ENCODE assay signal across 8 cellular contexts in genomic region chr21:33025471-33026298, GRCh38. TPM values are rescaled to one million over a fixed set of nuclear protein-coding genes. Genes with fewer than 3 reads are reported as not detected.
A peak's percentile ranks its signal among the peaks of the same experiment; 100 is the strongest.
DNase-seq lines count a peak whose midpoint lies in the region; ATAC-seq and TF ChIP-seq lines count a peak whose summit lies in the region.

Gene OLIG2, plus strand, starts transcription at chr21:33025935. Its CDS starts 928 bp downstream, at chr21:33026863.

- H2AFZ ChIP-seq in osteoblast (ENCODE audit: low read length), result no peak within 1 kb of the TSS

- H3K27me3 Mint-ChIP-seq in chondrocyte (ENCODE audit: low read depth), result peaks cover 66% of the 10 kb centered on the region

- TF ChIP-seq CTCF in chondrocyte (IDR thresholded peaks at IDR 0.05), result no peak
- no peak for TF ChIP-seq CTCF in osteoblast (IDR thresholded peaks at IDR 0.05; ENCODE audit: extremely low read depth, low read depth, low read length)
- TF ChIP-seq CTCF in ovary (IDR thresholded peaks at IDR 0.05), result no peak

- H3K27ac ChIP-seq in osteoblast (ENCODE audit: low read depth, low read length) (no peak within 1 kb of the TSS), ovary (no peak within 1 kb of the TSS)

- H3K9me3 ChIP-seq in osteoblast (ENCODE audit: low read depth, low read length) (no peaks in the 10 kb centered on the region), ovary (no peaks in the 10 kb centered on the region)

- DNase-seq in GDM1 (lab: John Stamatoyannopoulos, UW) (peak; percentile 68), NCI-H2171 (lab: John Stamatoyannopoulos, UW) (peak; percentile 72), chondrocyte (ENCODE audit: low spot score) (no peak), osteoblast (ENCODE audit: insufficient read length, low spot score, missing footprints) (peak; percentile 67), ovary (no peak), left lobe of liver (ENCODE audit: low spot score) (no peak)

- H3K4me1 ChIP-seq in osteoblast (ENCODE audit: insufficient read depth, low read length) (no peaks in the 10 kb centered on the region), ovary (ENCODE audit: insufficient read depth) (peaks cover 2% of the 10 kb centered on the region)

- no peak within 1 kb of the TSS for H3K4me2 ChIP-seq in osteoblast (ENCODE audit: insufficient read depth, low read length)

- no peaks in the 10 kb centered on the region for H3K79me2 ChIP-seq in osteoblast (ENCODE audit: insufficient read depth, low read length)

- intact Hi-C loops in ovary (cut with DNase I), result no loop called here

- peaks cover 10% of the 10 kb centered on the region for H3K4me1 Mint-ChIP-seq in chondrocyte (ENCODE audit: low read depth)

- H3K9me3 Mint-ChIP-seq in chondrocyte (ENCODE audit: low read depth), result no peaks in the 10 kb centered on the region

- H3K27me3 ChIP-seq in osteoblast (ENCODE audit: insufficient read depth, low read length) (peaks cover 98% of the 10 kb centered on the region), ovary (peaks cover 4% of the 10 kb centered on the region)

- ATAC-seq in GM21576 (IDR thresholded peaks at IDR 0.05; ENCODE audit: unreplicated experiment), result no peak
- no peak for ATAC-seq in GM18519 (IDR thresholded peaks at IDR 0.05; ENCODE audit: low FRiP score, unreplicated experiment)
- ATAC-seq in left lobe of liver, result no peak

- H3K36me3 ChIP-seq in osteoblast (ENCODE audit: insufficient read depth, low read length) (no peaks in the 10 kb centered on the region), ovary (no peaks in the 10 kb centered on the region)

- H3K4me3 Mint-ChIP-seq in chondrocyte (ENCODE audit: unreplicated experiment), result peak within 1 kb of the TSS; percentile 81

- no peak within 1 kb of the TSS for H3K4me3 ChIP-seq in osteoblast (ENCODE audit: insufficient read depth, low read length)
- H3K4me3 ChIP-seq in ovary, result no peak within 1 kb of the TSS

- H3K36me3 Mint-ChIP-seq in chondrocyte (ENCODE audit: low read depth), result no peaks in the 10 kb centered on the region

- 1 to 3% (median 1%) methylated on average over 37 to 52 of the region's 52 CpGs for WGBS in ovary, 3 donors

- no peaks in the 10 kb centered on the region for H4K20me1 ChIP-seq in osteoblast (ENCODE audit: insufficient read depth, low read length)

- TF ChIP-seq EP300 in ovary (IDR thresholded peaks at IDR 0.05), result no peak

- H3K27ac Mint-ChIP-seq in chondrocyte (ENCODE audit: unreplicated experiment), result peak within 1 kb of the TSS; percentile 73

- no peak for TF ChIP-seq POLR2A in ovary (IDR thresholded peaks at IDR 0.05)

RNA-seq across cellular contexts. Expression of gene OLIG2, which starts in this region (rescaled TPM):
- total RNA-seq in chondrocyte (0.36 to 0.50 TPM (median 0.46 TPM) in 3 replicates), osteoblast (not detected in 2 replicates), ovary (not detected), left lobe of liver (not detected)
- polyA plus RNA-seq in ovary, result not detected

Comparison
In these comparisons a context has a peak if more than half of its experiments do, and no peak if none do; other contexts are left out.
1. Peak in DNase-seq in osteoblast; RNA of the gene not detected or under 1 TPM.
2. DNase-seq: peak in GDM1 (single experiment) and NCI-H2171 (single experiment); none in chondrocyte (single experiment), ovary (0 of 5) and left lobe of liver (single experiment).